Comparison of ENCODE assay signal across 19 cellular contexts in the genomic region with DNA sequence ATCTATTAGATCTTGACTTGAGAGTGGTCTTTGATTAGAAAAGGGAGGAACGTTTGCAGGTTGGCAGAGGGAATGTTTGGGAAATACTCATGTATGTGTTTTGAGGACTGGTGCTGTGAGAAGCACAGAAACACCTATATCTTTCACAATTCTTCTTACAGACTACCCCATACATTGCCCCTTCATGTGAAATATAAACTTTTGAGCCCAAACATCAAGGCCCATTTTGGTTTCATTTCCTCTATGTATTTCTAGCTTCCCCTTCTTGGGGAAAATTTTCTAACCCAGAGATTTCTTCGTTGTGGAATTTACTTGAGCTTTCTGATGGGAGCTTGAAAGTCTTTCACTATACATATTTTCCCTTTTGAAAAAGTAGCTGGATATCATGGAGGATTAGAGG.
DNase-seq lines count a peak whose midpoint lies in the region; ATAC-seq and TF ChIP-seq lines count a peak whose summit lies in the region.
"Had no signal": no experiment of that assay in that cellular context is flagged by ENCODE, and none has a peak within 500 bp of the region (broad histone marks: within the 10 kb centered on the region; RNA-seq: fewer than 3 reads in every experiment).

No MANE protein-coding gene starts in this region.

- H3K27me3 Mint-ChIP-seq in activated CD4-positive, alpha-beta T cell treated with anti-CD3 and anti-CD28 coated beads, Interleukin-2, amount 10 ng/mL, durations not matched to agents 24 days and 14 days: no peaks in the 10 kb centered on the region
- no peaks in the 10 kb centered on the region for H3K27me3 Mint-ChIP-seq in activated CD8-positive, alpha-beta T cell treated with anti-CD3 and anti-CD28 coated beads, Interleukin-2, amount 10 ng/mL, durations not matched to agents 7 days and 5 days (ENCODE audit: low read depth)
- no peaks in the 10 kb centered on the region for H3K27me3 Mint-ChIP-seq in natural killer cell treated with Interleukin-12 subunit alpha and Interleukin-12 subunit beta and Interleukin-15 and Interleukin-18, amount 100 ng/mL, for 72 hours

- no peak overlapping the region for H3K4me3 ChIP-seq in right atrium auricular region
- H3K4me3 ChIP-seq: A549, SJCRH30, stomach, uterus had no signal

- peak overlapping the region; percentile 11 for H3K4me3 Mint-ChIP-seq in activated CD4-positive, alpha-beta T cell treated with anti-CD3 and anti-CD28 coated beads, Interleukin-2, amount 10 ng/mL, durations not matched to agents 24 days and 14 days
- peak overlapping the region; percentile 13 for H3K4me3 Mint-ChIP-seq in activated CD8-positive, alpha-beta T cell treated with anti-CD3 and anti-CD28 coated beads, Interleukin-2, amount 10 ng/mL, durations not matched to agents 7 days and 5 days
- no peak overlapping the region for H3K4me3 Mint-ChIP-seq in natural killer cell treated with Interleukin-12 subunit alpha and Interleukin-12 subunit beta and Interleukin-15 and Interleukin-18, amount 100 ng/mL, for 72 hours
- H3K4me3 Mint-ChIP-seq: nephron had no signal

- no peaks in the 10 kb centered on the region for H3K36me3 ChIP-seq in right atrium auricular region
- H3K36me3 ChIP-seq: SJCRH30, stomach, uterus had no signal

- intact Hi-C loops in activated CD4-positive, alpha-beta T cell treated with anti-CD3 and anti-CD28 coated beads, Interleukin-2, amount 10 ng/mL, durations not matched to agents 24 days and 14 days (cut with micrococcal nuclease): loop anchor here (10.0 kb wide), 1 partner anchor 393 kb away; no protein-coding TSS in a partner anchor
- intact Hi-C loops in posterior cingulate gyrus (cut with DNase I): no loop called here

- no peak overlapping the region for H3K27ac ChIP-seq in right atrium auricular region
- H3K27ac ChIP-seq: SJCRH30, stomach, uterus had no signal

- peak; percentile 49 for DNase-seq in activated CD4-positive, alpha-beta T cell treated with anti-CD3 and anti-CD28 coated beads, Interleukin-2, amount 10 ng/mL, durations not matched to agents 24 days and 14 days
- no peak for DNase-seq in activated CD4-positive, alpha-beta T cell treated with anti-CD3 and anti-CD28 coated beads for 1 hour
- peak; percentile 91 for DNase-seq in MV-4-11 (lab: John Stamatoyannopoulos, UW)
- no peak for DNase-seq in activated CD8-positive, alpha-beta T cell treated with anti-CD3 and anti-CD28 coated beads, Interleukin-2, amount 10 ng/mL, durations not matched to agents 7 days and 5 days
- no peak for DNase-seq in natural killer cell treated with Interleukin-12 subunit alpha and Interleukin-12 subunit beta and Interleukin-15 and Interleukin-18, amount 100 ng/mL, for 72 hours (ENCODE audit: low spot score)
- no peak for DNase-seq in right atrium auricular region (ENCODE audit: low spot score)
- no peak for DNase-seq in posterior cingulate gyrus
- no peak for DNase-seq in cerebellar cortex (ENCODE audit: low spot score)
- DNase-seq: activated CD8-positive, alpha-beta memory T cell treated with anti-CD3 and anti-CD28 coated beads for 24 hours; activated naive CD4-positive, alpha-beta T cell; Caco-2; EL; NCI-H1105 treated with DMSO at 0.1 percent for 48 hours; NK-92 treated with Interleukin-12 subunit alpha and Interleukin-12 subunit beta, amount 100 ng/mL, for 24 hours; SJCRH30; stomach; uterus had no signal

- no peaks in the 10 kb centered on the region for H3K9me3 Mint-ChIP-seq in activated CD4-positive, alpha-beta T cell treated with anti-CD3 and anti-CD28 coated beads, Interleukin-2, amount 10 ng/mL, durations not matched to agents 24 days and 14 days
- no peaks in the 10 kb centered on the region for H3K9me3 Mint-ChIP-seq in activated CD8-positive, alpha-beta T cell treated with anti-CD3 and anti-CD28 coated beads, Interleukin-2, amount 10 ng/mL, durations not matched to agents 7 days and 5 days (ENCODE audit: insufficient read depth)
- H3K9me3 Mint-ChIP-seq in natural killer cell treated with Interleukin-12 subunit alpha and Interleukin-12 subunit beta and Interleukin-15 and Interleukin-18, amount 100 ng/mL, for 72 hours: no peaks in the 10 kb centered on the region
- H3K9me3 Mint-ChIP-seq: nephron had no signal

- CTCF ChIA-PET in activated CD8-positive, alpha-beta T cell treated with anti-CD3 and anti-CD28 coated beads, Interleukin-2, amount 10 ng/mL, durations not matched to agents 7 days and 5 days (lab: Charles Lee): interaction anchor here (0.9 to 5.0 kb wide), 9 partner anchors 11 to 224 kb away, joined by 3 to 46 read pairs (median 5); no protein-coding TSS in a partner anchor

- H3K4me1 Mint-ChIP-seq in activated CD4-positive, alpha-beta T cell treated with anti-CD3 and anti-CD28 coated beads, Interleukin-2, amount 10 ng/mL, durations not matched to agents 24 days and 14 days: peaks cover 56% of the 10 kb centered on the region
- peaks cover 63% of the 10 kb centered on the region for H3K4me1 Mint-ChIP-seq in activated CD8-positive, alpha-beta T cell treated with anti-CD3 and anti-CD28 coated beads, Interleukin-2, amount 10 ng/mL, durations not matched to agents 7 days and 5 days (ENCODE audit: low read depth)
- H3K4me1 Mint-ChIP-seq in natural killer cell treated with Interleukin-12 subunit alpha and Interleukin-12 subunit beta and Interleukin-15 and Interleukin-18, amount 100 ng/mL, for 72 hours (ENCODE audit: low read depth in 2 of 2): peaks cover 32 to 36% of the 10 kb centered on the region in 2 donors

- H3K4me1 ChIP-seq in right atrium auricular region: no peaks in the 10 kb centered on the region
- H3K4me1 ChIP-seq: SJCRH30 had no signal

- ATAC-seq in activated CD8-positive, alpha-beta T cell treated with anti-CD3 and anti-CD28 coated beads, Interleukin-2, amount 10 ng/mL, durations not matched to agents 7 days and 5 days: peak; percentile 20
- ATAC-seq in natural killer cell treated with Interleukin-12 subunit alpha and Interleukin-12 subunit beta and Interleukin-15 and Interleukin-18, amount 100 ng/mL, for 72 hours: no peak
- ATAC-seq: A549 had no signal

- POLR2A ChIA-PET in activated CD8-positive, alpha-beta T cell treated with anti-CD3 and anti-CD28 coated beads, Interleukin-2, amount 10 ng/mL, durations not matched to agents 7 days and 5 days (lab: Charles Lee): no interaction called here

- no peak for TF ChIP-seq CTCF in right atrium auricular region (IDR thresholded peaks at IDR 0.05)

- H3K9me3 ChIP-seq in right atrium auricular region: no peaks in the 10 kb centered on the region
- H3K9me3 ChIP-seq: A549, Caco-2, SJCRH30, stomach, uterus had no signal

- H3K36me3 Mint-ChIP-seq in activated CD4-positive, alpha-beta T cell treated with anti-CD3 and anti-CD28 coated beads, Interleukin-2, amount 10 ng/mL, durations not matched to agents 24 days and 14 days (ENCODE audit: low read depth): peaks cover 44% of the 10 kb centered on the region
- H3K36me3 Mint-ChIP-seq in activated CD8-positive, alpha-beta T cell treated with anti-CD3 and anti-CD28 coated beads, Interleukin-2, amount 10 ng/mL, durations not matched to agents 7 days and 5 days (ENCODE audit: low read depth): peaks cover 55% of the 10 kb centered on the region
- peaks cover 14% of the 10 kb centered on the region for H3K36me3 Mint-ChIP-seq in natural killer cell treated with Interleukin-12 subunit alpha and Interleukin-12 subunit beta and Interleukin-15 and Interleukin-18, amount 100 ng/mL, for 72 hours

- no peaks in the 10 kb centered on the region for H3K27me3 ChIP-seq in right atrium auricular region
- H3K27me3 ChIP-seq: stomach, uterus had no signal

- peak overlapping the region; percentile 7 for H3K27ac Mint-ChIP-seq in activated CD4-positive, alpha-beta T cell treated with anti-CD3 and anti-CD28 coated beads, Interleukin-2, amount 10 ng/mL, durations not matched to agents 24 days and 14 days
- peak overlapping the region; percentile 72 for H3K27ac Mint-ChIP-seq in activated CD8-positive, alpha-beta T cell treated with anti-CD3 and anti-CD28 coated beads, Interleukin-2, amount 10 ng/mL, durations not matched to agents 7 days and 5 days
- peak overlapping the region; percentile 54 to 72 for H3K27ac Mint-ChIP-seq in natural killer cell treated with Interleukin-12 subunit alpha and Interleukin-12 subunit beta and Interleukin-15 and Interleukin-18, amount 100 ng/mL, for 72 hours
- H3K27ac Mint-ChIP-seq: nephron had no signal

Comparison
In these comparisons a context has a peak if more than half of its experiments do, and no peak if none do; other contexts are left out.
1. DNase-seq: peak in activated CD4-positive, alpha-beta T cell treated with anti-CD3 and anti-CD28 coated beads, Interleukin-2, amount 10 ng/mL, durations not matched to agents 24 days and 14 days (single experiment) and MV-4-11 (single experiment); none in activated CD4-positive, alpha-beta T cell treated with anti-CD3 and anti-CD28 coated beads for 1 hour (single experiment), activated CD8-positive, alpha-beta T cell treated with anti-CD3 and anti-CD28 coated beads, Interleukin-2, amount 10 ng/mL, durations not matched to agents 7 days and 5 days (single experiment), natural killer cell treated with Interleukin-12 subunit alpha and Interleukin-12 subunit beta and Interleukin-15 and Interleukin-18, amount 100 ng/mL, for 72 hours (single experiment), right atrium auricular region (single experiment), posterior cingulate gyrus (0 of 10) and cerebellar cortex (single experiment).
2. H3K27ac Mint-ChIP-seq: peak in every context shown above with its lines; median percentile 72 in activated CD8-positive, alpha-beta T cell treated with anti-CD3 and anti-CD28 coated beads, Interleukin-2, amount 10 ng/mL, durations not matched to agents 7 days and 5 days; 63 in natural killer cell treated with Interleukin-12 subunit alpha and Interleukin-12 subunit beta and Interleukin-15 and Interleukin-18, amount 100 ng/mL, for 72 hours; 7 in activated CD4-positive, alpha-beta T cell treated with anti-CD3 and anti-CD28 coated beads, Interleukin-2, amount 10 ng/mL, durations not matched to agents 24 days and 14 days.